9 cellular contexts compared by ENCODE assay signal in the genomic region with DNA sequence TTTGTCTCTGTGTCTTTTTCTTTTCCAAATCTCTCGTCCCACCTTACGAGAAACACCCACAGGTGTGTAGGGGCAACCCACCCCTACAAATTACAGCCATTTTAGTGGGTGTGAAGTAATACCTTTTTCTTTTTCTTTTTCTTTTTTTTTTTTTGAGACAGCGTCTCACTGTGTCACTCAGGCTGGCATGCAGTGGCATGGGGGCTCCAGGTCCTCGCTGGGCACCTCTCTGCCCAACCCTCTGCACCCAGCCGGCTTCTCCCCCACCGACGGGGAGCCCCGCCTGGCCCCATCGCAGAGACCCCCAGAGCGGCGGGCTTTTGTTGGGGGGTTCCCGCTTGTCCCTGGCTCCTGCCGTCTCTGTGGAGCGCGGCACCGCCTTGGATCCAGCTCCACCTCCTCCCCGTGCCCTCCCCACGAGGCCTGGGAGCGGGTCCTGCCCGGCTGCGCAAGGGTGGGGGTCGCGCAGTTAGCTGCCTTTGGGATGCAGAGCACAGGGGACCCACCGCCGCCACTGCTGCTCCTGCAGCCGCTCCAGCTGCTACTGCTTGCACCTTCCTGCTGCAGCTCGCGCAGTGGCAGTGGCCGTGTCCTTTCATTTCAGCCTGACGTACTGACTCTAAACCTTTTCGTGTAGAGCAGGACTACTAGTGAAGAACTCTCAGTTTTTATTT. TPM values are rescaled to one million over a fixed set of nuclear protein-coding genes. Genes with fewer than 3 reads are reported as not detected.
DNase-seq lines count a peak whose midpoint lies in the region; ATAC-seq and TF ChIP-seq lines count a peak whose summit lies in the region.
"Had no signal": no experiment of that assay in that cellular context is flagged by ENCODE, and none has a peak within 500 bp of the region (broad histone marks: within the 10 kb centered on the region; RNA-seq: fewer than 3 reads in every experiment).

No MANE protein-coding gene starts in this region.

- peak; percentile 19 for DNase-seq in NCI-H1092 treated with DMSO at 0.1 percent for 48 hours (lab: John Stamatoyannopoulos, UW)
- DNase-seq in NCI-H1092 (lab: John Stamatoyannopoulos, UW): no peak
- DNase-seq in activated T-helper 1 cell treated with anti-CD3 and anti-CD28 coated beads, Interleukin-12 subunit alpha, Interleukin-12 subunit beta, Interleukin-2, Interleukin-4 antibody, amounts not matched to agents 30 ng/mL and 10 ng/mL and 1 ng/mL, durations not matched to agents 14 hours and 24 hours and 36 hours (ENCODE audit: low spot score): no peak
- DNase-seq in heart left ventricle: peak in 2 of 5 donors; percentile 25 to 28
- DNase-seq in retinal pigment epithelial cell (ENCODE audit: low read depth): no peak
- DNase-seq in HK-2 (ENCODE audit: unreplicated experiment): no peak
- no peak for DNase-seq in nucleus accumbens (lab: John Stamatoyannopoulos, UW)

- peaks cover 7% of the 10 kb centered on the region for H3K36me3 Mint-ChIP-seq in activated T-helper 1 cell treated with anti-CD3 and anti-CD28 coated beads, Interleukin-12 subunit alpha, Interleukin-12 subunit beta, Interleukin-2, Interleukin-4 antibody, amounts not matched to agents 30 ng/mL and 10 ng/mL and 1 ng/mL, durations not matched to agents 14 hours and 24 hours and 36 hours (ENCODE audit: low read depth)

- peak overlapping the region; percentile 82 for H3K9ac ChIP-seq in HUES64 (ENCODE audit: low read depth, low read length)
- H3K9ac ChIP-seq: BLaER1 had no signal

- peak in 3 of 4 donors; percentile 42 to 61 (median 47) for ATAC-seq in heart left ventricle

- intact Hi-C loops in activated T-helper 1 cell treated with anti-CD3 and anti-CD28 coated beads, Interleukin-12 subunit alpha, Interleukin-12 subunit beta, Interleukin-2, Interleukin-4 antibody, amounts not matched to agents 30 ng/mL and 10 ng/mL and 1 ng/mL, durations not matched to agents 14 hours and 24 hours and 36 hours (cut with micrococcal nuclease): no loop called here
- intact Hi-C loops in heart left ventricle (cut with DNase I): no loop called here

- peaks cover 35% of the 10 kb centered on the region for H3K9me3 ChIP-seq in HUES64 (ENCODE audit: insufficient read depth, low read depth, low read length)
- H3K9me3 ChIP-seq in heart left ventricle: peaks cover 0 to 23% (median 15%) of the 10 kb centered on the region in 12 donors

- H3K27me3 Mint-ChIP-seq in activated T-helper 1 cell treated with anti-CD3 and anti-CD28 coated beads, Interleukin-12 subunit alpha, Interleukin-12 subunit beta, Interleukin-2, Interleukin-4 antibody, amounts not matched to agents 30 ng/mL and 10 ng/mL and 1 ng/mL, durations not matched to agents 14 hours and 24 hours and 36 hours (ENCODE audit: insufficient read depth): peaks cover 8% of the 10 kb centered on the region

- H3K27ac ChIP-seq in HUES64 (ENCODE audit: low read depth, low read length) (peak overlapping the region; percentile 97), heart left ventricle (no peak overlapping the region)
- H3K27ac ChIP-seq: BLaER1 had no signal

- H3K27me3 ChIP-seq in HUES64 (ENCODE audit: insufficient read depth, low read length) (no peaks in the 10 kb centered on the region), heart left ventricle (peaks cover 0 to 11% (median 3%) of the 10 kb centered on the region in 9 donors)

- H3K9me3 Mint-ChIP-seq in activated T-helper 1 cell treated with anti-CD3 and anti-CD28 coated beads, Interleukin-12 subunit alpha, Interleukin-12 subunit beta, Interleukin-2, Interleukin-4 antibody, amounts not matched to agents 30 ng/mL and 10 ng/mL and 1 ng/mL, durations not matched to agents 14 hours and 24 hours and 36 hours: peaks cover 24% of the 10 kb centered on the region

- no peaks in the 10 kb centered on the region for H3K36me3 ChIP-seq in HUES64 (ENCODE audit: insufficient read depth, low read length)
- no peaks in the 10 kb centered on the region for H3K36me3 ChIP-seq in heart left ventricle
- H3K36me3 ChIP-seq: BLaER1 had no signal

- H3K4me3 Mint-ChIP-seq in activated T-helper 1 cell treated with anti-CD3 and anti-CD28 coated beads, Interleukin-12 subunit alpha, Interleukin-12 subunit beta, Interleukin-2, Interleukin-4 antibody, amounts not matched to agents 30 ng/mL and 10 ng/mL and 1 ng/mL, durations not matched to agents 14 hours and 24 hours and 36 hours: peak overlapping the region; percentile 61

- H3K4me1 ChIP-seq in HUES64 (ENCODE audit: insufficient read depth, low read length) (peaks cover 10% of the 10 kb centered on the region), heart left ventricle (peaks cover 0 to 7% (median 0%) of the 10 kb centered on the region in 12 donors)
- H3K4me1 ChIP-seq: BLaER1 had no signal

- H3K27ac Mint-ChIP-seq in activated T-helper 1 cell treated with anti-CD3 and anti-CD28 coated beads, Interleukin-12 subunit alpha, Interleukin-12 subunit beta, Interleukin-2, Interleukin-4 antibody, amounts not matched to agents 30 ng/mL and 10 ng/mL and 1 ng/mL, durations not matched to agents 14 hours and 24 hours and 36 hours: no peak overlapping the region

- TF ChIP-seq POLR2A in heart left ventricle (IDR thresholded peaks at IDR 0.05): no peak

- 2% methylated on average over 29 of the region's 31 CpGs for WGBS in HUES64
- 3 to 7% (median 6%) methylated on average over 23 to 31 of the region's 31 CpGs for WGBS in heart left ventricle, 4 donors

- H3K4me3 ChIP-seq in HUES64 (ENCODE audit: low read length) (peak overlapping the region; percentile 46), heart left ventricle (peak overlapping the region; percentile 14 to 61 (median 48)), retinal pigment epithelial cell (ENCODE audit: low read length) (peak overlapping the region; percentile 55)
- H3K4me3 ChIP-seq: BLaER1 had no signal

- TF ChIP-seq CTCF in heart left ventricle (IDR thresholded peaks at IDR 0.05) (no peak), retinal pigment epithelial cell (conservative IDR thresholded peaks at IDR 0.05; ENCODE audit: low read depth, low read length) (no peak)

- peaks cover 6% of the 10 kb centered on the region for H3K4me1 Mint-ChIP-seq in activated T-helper 1 cell treated with anti-CD3 and anti-CD28 coated beads, Interleukin-12 subunit alpha, Interleukin-12 subunit beta, Interleukin-2, Interleukin-4 antibody, amounts not matched to agents 30 ng/mL and 10 ng/mL and 1 ng/mL, durations not matched to agents 14 hours and 24 hours and 36 hours (ENCODE audit: low read depth)

RNA-seq across cellular contexts. Expression of a gene that starts 10.9 kb away (rescaled TPM):
- polyA plus RNA-seq in HUES64 (2013, experiment 1 of 2): 34.7 TPM
- 31.4 TPM for polyA plus RNA-seq in HUES64 (2013, experiment 2 of 2)
- 47.2 and 47.6 TPM in 2 replicates for total RNA-seq in activated T-helper 1 cell treated with anti-CD3 and anti-CD28 coated beads, Interleukin-12 subunit alpha, Interleukin-12 subunit beta, Interleukin-2, Interleukin-4 antibody, amounts not matched to agents 30 ng/mL and 10 ng/mL and 1 ng/mL, durations not matched to agents 14 hours and 24 hours and 36 hours
- total RNA-seq in heart left ventricle: 10 to 100 TPM in 2 of 9 donors, 1 to 10 TPM in 7; 4.8 to 14.8 (median 8.7) TPM
- polyA plus RNA-seq in heart left ventricle: 10 to 100 TPM; 11.8 to 14.1 TPM

RNA-seq across cellular contexts. Expression of a gene that starts 15.8 kb away (rescaled TPM):
- 83.0 TPM for polyA plus RNA-seq in HUES64 (2013, experiment 1 of 2)
- 83.4 TPM for polyA plus RNA-seq in HUES64 (2013, experiment 2 of 2)
- 80.7 and 82.3 TPM in 2 replicates for total RNA-seq in activated T-helper 1 cell treated with anti-CD3 and anti-CD28 coated beads, Interleukin-12 subunit alpha, Interleukin-12 subunit beta, Interleukin-2, Interleukin-4 antibody, amounts not matched to agents 30 ng/mL and 10 ng/mL and 1 ng/mL, durations not matched to agents 14 hours and 24 hours and 36 hours
- 10 to 100 TPM; 15.7 to 48.6 (median 31.2) TPM for total RNA-seq in heart left ventricle
- 10 to 100 TPM; 52.2 to 84.6 TPM for polyA plus RNA-seq in heart left ventricle
